ENCODE assay signal across 17 cellular contexts in the genomic region with DNA sequence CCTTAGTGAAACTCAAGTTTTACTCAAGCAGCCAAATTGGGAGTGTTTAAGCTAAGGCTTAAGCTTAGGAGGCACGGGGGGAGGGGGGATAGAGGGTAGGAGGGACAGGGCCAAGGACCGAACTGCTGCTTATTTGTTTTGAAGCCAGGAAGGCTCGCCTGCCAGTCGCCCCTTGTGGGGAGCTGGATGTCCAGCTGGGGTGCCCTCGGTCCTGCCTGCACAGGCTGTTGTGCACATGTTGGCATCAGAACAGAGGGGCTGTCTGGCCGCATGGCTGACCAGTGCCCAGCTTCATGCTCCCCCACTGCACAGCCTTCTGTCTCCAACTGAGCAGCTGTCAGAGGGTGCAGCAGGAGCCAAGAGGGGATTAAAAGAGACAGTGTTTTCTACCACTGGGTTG. TPM values are rescaled to one million over a fixed set of nuclear protein-coding genes. Genes with fewer than 3 reads are reported as not detected.
A peak's percentile ranks its signal among the peaks of the same experiment; 100 is the strongest.
DNase-seq lines count a peak whose midpoint lies in the region; ATAC-seq and TF ChIP-seq lines count a peak whose summit lies in the region.
"Had no signal": no experiment of that assay in that cellular context is flagged by ENCODE, and none has a peak within 500 bp of the region (broad histone marks: within the 10 kb centered on the region; RNA-seq: fewer than 3 reads in every experiment).

No MANE protein-coding gene starts in this region.

- no peak overlapping the region for H3K4me3 ChIP-seq in BE2C (ENCODE audit: low read depth, low read length)
- H3K4me3 ChIP-seq: skin epidermis had no signal

- no peak for ATAC-seq in Right ventricle myocardium superior (ENCODE audit: poor library complexity)
- no peak for ATAC-seq in HG02763 (IDR thresholded peaks at IDR 0.05; ENCODE audit: unreplicated experiment)

- intact Hi-C loops in cardiac septum (cut with DNase I) (no loop called here), Right ventricle myocardium superior (cut with DNase I) (no loop called here)
- intact Hi-C loops in activated naive CD4-positive, alpha-beta T cell treated with anti-CD3 and anti-CD28 coated beads for 36 hours (cut with micrococcal nuclease) = no loop called here

- no peaks in the 10 kb centered on the region for H3K36me3 ChIP-seq in BE2C

- H3K27me3 ChIP-seq in BE2C = no peaks in the 10 kb centered on the region

- CTCF ChIA-PET in activated naive CD4-positive, alpha-beta T cell treated with anti-CD3 and anti-CD28 coated beads for 36 hours (lab: Charles Lee) = interaction anchor here (2.9 kb wide), 1 partner anchor 24 kb away, joined by 9 read pairs; no protein-coding TSS in a partner anchor

- DNase-seq in cardiac septum (ENCODE audit: low spot score) (peak; percentile 68), Right ventricle myocardium superior (no peak), globus pallidus (ENCODE audit: low spot score) (peak; percentile 69), neural crest cell (ENCODE audit: low read depth, low spot score) (no peak), BE2C (no peak)
- DNase-seq in activated CD8-positive, alpha-beta memory T cell treated with anti-CD3 and anti-CD28 coated beads, Interleukin-2, amount 50 U/mL, for 48 hours = no peak
- no peak for DNase-seq in activated naive CD4-positive, alpha-beta T cell treated with anti-CD3 and anti-CD28 coated beads for 36 hours
- DNase-seq: ACHN; activated CD4-positive, alpha-beta T cell treated with anti-CD3 and anti-CD28 coated beads, Interleukin-2, amount 50 U/mL, for 48 hours; naive B cell; NCI-H1048; NCI-H748 treated with DMSO at 0.1 percent for 48 hours; SIG-M5; T-helper 9 cell had no signal

- H3K36me3 Mint-ChIP-seq in neural crest cell (ENCODE audit: low read depth) = peaks cover 39% of the 10 kb centered on the region
- H3K36me3 Mint-ChIP-seq in activated naive CD4-positive, alpha-beta T cell treated with anti-CD3 and anti-CD28 coated beads for 36 hours (ENCODE audit: low read depth) = no peaks in the 10 kb centered on the region
- H3K36me3 Mint-ChIP-seq: naive B cell had no signal

- H3K4me1 ChIP-seq in BE2C = no peaks in the 10 kb centered on the region; the same call in 1 of the 2 replicates

- H3K4me1 Mint-ChIP-seq in neural crest cell = peaks cover 77% of the 10 kb centered on the region
- H3K4me1 Mint-ChIP-seq in activated naive CD4-positive, alpha-beta T cell treated with anti-CD3 and anti-CD28 coated beads for 36 hours (ENCODE audit: low read depth) = no peaks in the 10 kb centered on the region
- H3K4me1 Mint-ChIP-seq: naive B cell had no signal

- H3K4me3 Mint-ChIP-seq in neural crest cell = no peak overlapping the region
- no peak overlapping the region for H3K4me3 Mint-ChIP-seq in activated naive CD4-positive, alpha-beta T cell treated with anti-CD3 and anti-CD28 coated beads for 36 hours
- H3K4me3 Mint-ChIP-seq: naive B cell had no signal

- H3K27me3 Mint-ChIP-seq in neural crest cell (ENCODE audit: low read depth) = no peaks in the 10 kb centered on the region
- no peaks in the 10 kb centered on the region for H3K27me3 Mint-ChIP-seq in activated naive CD4-positive, alpha-beta T cell treated with anti-CD3 and anti-CD28 coated beads for 36 hours (ENCODE audit: low read depth)

- TF ChIP-seq CTCF in neural crest cell (conservative IDR thresholded peaks at IDR 0.05) (no peak), BE2C (IDR thresholded peaks at IDR 0.05; ENCODE audit: low read depth, low read length) (no peak)

- no peaks in the 10 kb centered on the region for H3K9me3 Mint-ChIP-seq in neural crest cell
- no peaks in the 10 kb centered on the region for H3K9me3 Mint-ChIP-seq in activated naive CD4-positive, alpha-beta T cell treated with anti-CD3 and anti-CD28 coated beads for 36 hours
- H3K9me3 Mint-ChIP-seq: naive B cell had no signal

- H3K27ac Mint-ChIP-seq in neural crest cell (ENCODE audit: unreplicated experiment) = peak overlapping the region; percentile 19
- H3K27ac Mint-ChIP-seq in activated naive CD4-positive, alpha-beta T cell treated with anti-CD3 and anti-CD28 coated beads for 36 hours = no peak overlapping the region

- no peaks in the 10 kb centered on the region for H3K9me3 ChIP-seq in BE2C

RNA-seq across cellular contexts. Expression of gene BOC, which starts 53.4 kb away (rescaled TPM):
- total RNA-seq in cardiac septum (12.8 TPM), Right ventricle myocardium superior (7.4 TPM), neural crest cell (114 and 130 TPM in 2 replicates)
- polyA plus RNA-seq in BE2C (2012; ENCODE audit: insufficient read depth, insufficient read length, low read depth) = 2.7 TPM
- total RNA-seq in activated naive CD4-positive, alpha-beta T cell treated with anti-CD3 and anti-CD28 coated beads for 36 hours = under 1 TPM in 1 of 2 experiments, not detected in 1; 0.29 TPM
- total RNA-seq: dermis microvascular lymphatic vessel endothelial cell had no signal

Comparison
In these comparisons a context has a peak if more than half of its experiments do, and no peak if none do; other contexts are left out.
1. DNase-seq: peak in cardiac septum (single experiment) and globus pallidus (single experiment); none in Right ventricle myocardium superior (single experiment), neural crest cell (single experiment), activated CD8-positive, alpha-beta memory T cell treated with anti-CD3 and anti-CD28 coated beads, Interleukin-2, amount 50 U/mL, for 48 hours (single experiment), BE2C (single experiment) and activated naive CD4-positive, alpha-beta T cell treated with anti-CD3 and anti-CD28 coated beads for 36 hours (single experiment).